12 cellular contexts compared by ENCODE assay signal in the genomic region with DNA sequence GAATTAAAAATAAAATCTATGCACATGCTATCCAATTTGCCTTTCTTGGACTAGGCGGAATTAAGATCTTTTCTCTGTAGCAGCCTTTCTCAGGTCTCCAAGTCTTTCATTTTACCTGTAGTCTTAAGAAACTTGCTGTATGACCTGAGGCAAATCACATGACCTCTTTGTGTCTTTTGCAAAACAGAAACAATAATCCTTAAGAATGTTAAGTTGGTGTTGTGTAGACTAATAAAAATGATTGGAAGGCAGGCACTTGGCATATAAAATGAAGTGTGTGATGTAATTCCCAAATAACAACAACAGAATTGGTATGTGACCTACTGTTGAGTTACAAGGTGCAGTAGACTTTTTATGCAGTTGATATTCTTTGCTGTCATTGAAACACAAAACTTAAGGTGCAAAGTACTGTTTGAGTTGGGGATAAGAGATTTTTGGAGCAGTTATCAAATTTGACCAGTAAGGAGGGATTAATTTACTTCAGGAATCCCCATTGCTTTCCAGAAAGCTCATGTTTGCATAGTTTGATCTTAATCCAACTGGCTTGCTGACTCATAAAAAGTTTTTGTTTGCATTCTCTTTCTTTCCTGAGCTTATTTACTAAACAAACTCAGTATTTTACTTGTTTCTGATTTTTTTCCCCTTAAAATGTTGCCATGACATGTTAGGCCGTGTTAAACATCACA. TPM values are rescaled to one million over a fixed set of nuclear protein-coding genes. Genes with fewer than 3 reads are reported as not detected.
DNase-seq lines count a peak whose midpoint lies in the region; ATAC-seq and TF ChIP-seq lines count a peak whose summit lies in the region.
"Had no signal": no experiment of that assay in that cellular context is flagged by ENCODE, and none has a peak within 500 bp of the region (broad histone marks: within the 10 kb centered on the region; RNA-seq: fewer than 3 reads in every experiment).

No MANE protein-coding gene starts in this region.

- intact Hi-C loops in activated CD4-positive, alpha-beta memory T cell treated with anti-CD3 and anti-CD28 coated beads for 36 hours (cut with micrococcal nuclease), result no loop called here
- intact Hi-C loops in activated B cell treated with CpG ODN at 0.5 μM for 24 hours (cut with micrococcal nuclease), result loop anchor here (1.0 kb wide), 1 partner anchor 9 kb away; no protein-coding TSS in a partner anchor
- intact Hi-C loops in lower lobe of right lung (cut with DNase I), result no loop called here

- H3K9me3 ChIP-seq in lower lobe of right lung, result no peaks in the 10 kb centered on the region
- no peaks in the 10 kb centered on the region for H3K9me3 ChIP-seq in thoracic aorta

- peaks cover 93% of the 10 kb centered on the region for H3K4me1 ChIP-seq in lower lobe of right lung
- peaks cover 64 to 94% of the 10 kb centered on the region in 2 donors for H3K4me1 ChIP-seq in thoracic aorta (ENCODE audit: control insufficient read depth in 1 of 2, low read depth in 2 of 2)

- no peaks in the 10 kb centered on the region for H3K27me3 Mint-ChIP-seq in activated CD4-positive, alpha-beta memory T cell treated with anti-CD3 and anti-CD28 coated beads for 36 hours
- H3K27me3 Mint-ChIP-seq in activated CD4-positive, alpha-beta memory T cell treated with anti-CD3 and anti-CD28 coated beads, Interleukin-2, amount 10 ng/mL, durations not matched to agents 7 days and 5 days, result no peaks in the 10 kb centered on the region
- no peaks in the 10 kb centered on the region for H3K27me3 Mint-ChIP-seq in activated B cell treated with CpG ODN at 0.5 μM for 24 hours
- H3K27me3 Mint-ChIP-seq: dendritic cell treated with granulocyte-macrophage colony-stimulating factor and Interleukin-4, amounts not matched to agents 40 ng/mL and 50 ng/mL, for 4 days had no signal

- H3K4me3 Mint-ChIP-seq in activated CD4-positive, alpha-beta memory T cell treated with anti-CD3 and anti-CD28 coated beads for 36 hours, result no peak overlapping the region
- no peak overlapping the region for H3K4me3 Mint-ChIP-seq in activated CD4-positive, alpha-beta memory T cell treated with anti-CD3 and anti-CD28 coated beads, Interleukin-2, amount 10 ng/mL, durations not matched to agents 7 days and 5 days
- no peak overlapping the region for H3K4me3 Mint-ChIP-seq in activated B cell treated with CpG ODN at 0.5 μM for 24 hours
- H3K4me3 Mint-ChIP-seq: dendritic cell treated with granulocyte-macrophage colony-stimulating factor and Interleukin-4, amounts not matched to agents 40 ng/mL and 50 ng/mL, for 4 days had no signal

- H3K4me3 ChIP-seq in lower lobe of right lung (no peak overlapping the region), thoracic aorta (peak overlapping the region; percentile 23)

- H3K36me3 ChIP-seq in lower lobe of right lung (peaks cover 26% of the 10 kb centered on the region), thoracic aorta (no peaks in the 10 kb centered on the region)

- H3K27me3 ChIP-seq in lower lobe of right lung (ENCODE audit: low read depth) (no peaks in the 10 kb centered on the region), thoracic aorta (replicated peaks; ENCODE audit: insufficient read depth) (no peaks in the 10 kb centered on the region)

- CTCF ChIA-PET in activated CD4-positive, alpha-beta memory T cell treated with anti-CD3 and anti-CD28 coated beads for 36 hours (lab: Charles Lee), result interaction anchor here (0.8 kb wide), 1 partner anchor 17 kb away, joined by 3 read pairs; no protein-coding TSS in a partner anchor
- CTCF ChIA-PET in activated CD4-positive, alpha-beta memory T cell treated with anti-CD3 and anti-CD28 coated beads, Interleukin-2, amount 10 ng/mL, durations not matched to agents 7 days and 5 days (lab: Charles Lee), result interaction anchor here (1.1 kb wide), 1 partner anchor 11 kb away, joined by 4 read pairs; no protein-coding TSS in a partner anchor
- CTCF ChIA-PET in activated B cell treated with CpG ODN at 0.5 μM for 24 hours (lab: Charles Lee), result no interaction called here

- H3K4me1 Mint-ChIP-seq in activated CD4-positive, alpha-beta memory T cell treated with anti-CD3 and anti-CD28 coated beads for 36 hours (ENCODE audit: low read depth), result peaks cover 97% of the 10 kb centered on the region
- H3K4me1 Mint-ChIP-seq in activated CD4-positive, alpha-beta memory T cell treated with anti-CD3 and anti-CD28 coated beads, Interleukin-2, amount 10 ng/mL, durations not matched to agents 7 days and 5 days, result peaks cover 94% of the 10 kb centered on the region
- peaks cover 89% of the 10 kb centered on the region for H3K4me1 Mint-ChIP-seq in activated B cell treated with CpG ODN at 0.5 μM for 24 hours

- POLR2A ChIA-PET in activated CD4-positive, alpha-beta memory T cell treated with anti-CD3 and anti-CD28 coated beads for 36 hours (lab: Charles Lee), result interaction anchor here (2.0 kb wide), 1 partner anchor 11 kb away, joined by 8 read pairs; no protein-coding TSS in a partner anchor
- POLR2A ChIA-PET in activated CD4-positive, alpha-beta memory T cell treated with anti-CD3 and anti-CD28 coated beads, Interleukin-2, amount 10 ng/mL, durations not matched to agents 7 days and 5 days (lab: Charles Lee), result interaction anchor here (1.0 to 1.8 kb wide), 2 partner anchors 11 to 39 kb away, joined by 3 to 8 read pairs; no protein-coding TSS in a partner anchor
- POLR2A ChIA-PET in activated B cell treated with CpG ODN at 0.5 μM for 24 hours (lab: Charles Lee), result no interaction called here

- H3K36me3 Mint-ChIP-seq in activated CD4-positive, alpha-beta memory T cell treated with anti-CD3 and anti-CD28 coated beads for 36 hours, result peaks cover 50% of the 10 kb centered on the region
- H3K36me3 Mint-ChIP-seq in activated CD4-positive, alpha-beta memory T cell treated with anti-CD3 and anti-CD28 coated beads, Interleukin-2, amount 10 ng/mL, durations not matched to agents 7 days and 5 days (ENCODE audit: low read depth), result peaks cover 82% of the 10 kb centered on the region
- peaks cover 49% of the 10 kb centered on the region for H3K36me3 Mint-ChIP-seq in activated B cell treated with CpG ODN at 0.5 μM for 24 hours (ENCODE audit: low read depth)

- peak overlapping the region; percentile 82 for H3K27ac Mint-ChIP-seq in activated CD4-positive, alpha-beta memory T cell treated with anti-CD3 and anti-CD28 coated beads for 36 hours
- no peak overlapping the region for H3K27ac Mint-ChIP-seq in activated CD4-positive, alpha-beta memory T cell treated with anti-CD3 and anti-CD28 coated beads, Interleukin-2, amount 10 ng/mL, durations not matched to agents 7 days and 5 days
- peak overlapping the region; percentile 80 for H3K27ac Mint-ChIP-seq in activated B cell treated with CpG ODN at 0.5 μM for 24 hours
- H3K27ac Mint-ChIP-seq: dendritic cell treated with granulocyte-macrophage colony-stimulating factor and Interleukin-4, amounts not matched to agents 40 ng/mL and 50 ng/mL, for 4 days had no signal

- H3K9me3 Mint-ChIP-seq in activated CD4-positive, alpha-beta memory T cell treated with anti-CD3 and anti-CD28 coated beads for 36 hours, result no peaks in the 10 kb centered on the region
- no peaks in the 10 kb centered on the region for H3K9me3 Mint-ChIP-seq in activated CD4-positive, alpha-beta memory T cell treated with anti-CD3 and anti-CD28 coated beads, Interleukin-2, amount 10 ng/mL, durations not matched to agents 7 days and 5 days
- no peaks in the 10 kb centered on the region for H3K9me3 Mint-ChIP-seq in activated B cell treated with CpG ODN at 0.5 μM for 24 hours
- H3K9me3 Mint-ChIP-seq: dendritic cell treated with granulocyte-macrophage colony-stimulating factor and Interleukin-4, amounts not matched to agents 40 ng/mL and 50 ng/mL, for 4 days had no signal

- DNase-seq in activated CD4-positive, alpha-beta memory T cell treated with anti-CD3 and anti-CD28 coated beads for 36 hours, result no peak
- DNase-seq in activated CD4-positive, alpha-beta memory T cell treated with anti-CD3 and anti-CD28 coated beads, Interleukin-2, amount 10 ng/mL, durations not matched to agents 7 days and 5 days, result no peak
- DNase-seq in activated B cell treated with CpG ODN at 0.5 μM for 24 hours, result no peak
- no peak for DNase-seq in lower lobe of right lung
- DNase-seq in thoracic aorta (ENCODE audit: low spot score), result no peak
- DNase-seq in dedifferentiated amniotic fluid mesenchymal stem cell (ENCODE audit: extremely low spot score), result no peak
- no peak for DNase-seq in hypothalamus (lab: John Stamatoyannopoulos, UW)
- DNase-seq in DMS53 treated with DMSO at 0.1 percent for 48 hours (lab: John Stamatoyannopoulos, UW; ENCODE audit: unreplicated experiment), result no peak
- DNase-seq: activated effector memory CD4-positive, alpha-beta T cell treated with anti-CD3 and anti-CD28 coated beads, Interleukin-2, amount 50 U/mL, for 16 hours; hippocampal formation; KBM-7 had no signal

- peak overlapping the region; percentile 63 for H3K27ac ChIP-seq in lower lobe of right lung
- H3K27ac ChIP-seq in thoracic aorta, result peak overlapping the region; percentile 9 to 82

- ATAC-seq in activated B cell treated with CpG ODN at 0.5 μM for 24 hours (ENCODE audit: low read depth) (no peak), lower lobe of right lung (peak in 1 of 2 donors; percentile 5), thoracic aorta (ENCODE audit: insufficient number of reproducible peaks, low FRiP score, low read depth) (no peak)

- no peak for TF ChIP-seq CTCF in activated B cell treated with CpG ODN at 0.5 μM for 24 hours (IDR thresholded peaks at IDR 0.05)
- TF ChIP-seq CTCF in lower lobe of right lung (IDR thresholded peaks at IDR 0.05), result no peak
- TF ChIP-seq CTCF in thoracic aorta (IDR thresholded peaks at IDR 0.05), result no peak

RNA-seq across cellular contexts. Expression of a gene that starts 51.4 kb away (rescaled TPM):
- 10 to 100 TPM; 69.9 to 72.2 TPM for total RNA-seq in activated CD4-positive, alpha-beta memory T cell treated with anti-CD3 and anti-CD28 coated beads for 36 hours
- 10 to 100 TPM; 63.4 to 65.2 TPM for total RNA-seq in activated CD4-positive, alpha-beta memory T cell treated with anti-CD3 and anti-CD28 coated beads, Interleukin-2, amount 10 ng/mL, durations not matched to agents 7 days and 5 days
- total RNA-seq in activated B cell treated with CpG ODN at 0.5 μM for 24 hours, result 63.5 and 67.1 TPM in 2 replicates
- total RNA-seq in lower lobe of right lung, result 80.1 TPM
- 10 to 100 TPM; 51.7 to 80.1 TPM for total RNA-seq in thoracic aorta
